ENCODE assay signal across 8 cellular contexts in genomic region chr6:159110013-159110412, GRCh38. TPM values are rescaled to one million over a fixed set of nuclear protein-coding genes. Genes with fewer than 3 reads are reported as not detected.
DNase-seq lines count a peak whose midpoint lies in the region; ATAC-seq and TF ChIP-seq lines count a peak whose summit lies in the region.

No MANE protein-coding gene starts in this region.

- H3K4me2 ChIP-seq in OCI-LY3 (ENCODE audit: low read length) (no peak overlapping the region), neuronal stem cell (ENCODE audit: insufficient read depth, low read length, poor library complexity, severe bottlenecking) (no peak overlapping the region)

- no peak overlapping the region for H3K4ac ChIP-seq in neuronal stem cell (ENCODE audit: low read length)

- H3K4me3 Mint-ChIP-seq in CD4-positive, alpha-beta memory T cell: peak overlapping the region in 4 of 8 donors; percentile 26 to 60 (median 50)

- peak overlapping the region; percentile 90 for H3K27ac ChIP-seq in CD4-positive, alpha-beta memory T cell (ENCODE audit: low read depth, low read length)
- H3K27ac ChIP-seq in OCI-LY3 (ENCODE audit: low read length): no peak overlapping the region
- peak overlapping the region in 1 of 59 donors; percentile 44 for H3K27ac ChIP-seq in dorsolateral prefrontal cortex
- no peak overlapping the region for H3K27ac ChIP-seq in neuronal stem cell (replicated peaks; ENCODE audit: low read length)

- no peaks in the 10 kb centered on the region for H3K36me3 ChIP-seq in CD4-positive, alpha-beta memory T cell (ENCODE audit: insufficient read depth, low read length)
- H3K36me3 ChIP-seq in OCI-LY3 (replicated peaks; ENCODE audit: low read depth, low read length) (no peaks in the 10 kb centered on the region), neuronal stem cell (replicated peaks in 1 of 2; ENCODE audit: control insufficient read depth in 2 of 2, insufficient read depth in 2 of 2, low read length in 2 of 2) (no peaks in the 10 kb centered on the region)

- H3K36me3 Mint-ChIP-seq in CD4-positive, alpha-beta memory T cell: no peaks in the 10 kb centered on the region

- no peak for ATAC-seq in HG02970 (IDR thresholded peaks at IDR 0.05; ENCODE audit: low FRiP score, unreplicated experiment)
- ATAC-seq in HG02870 (IDR thresholded peaks at IDR 0.05; ENCODE audit: unreplicated experiment): no peak

- TF ChIP-seq CTCF in GM13977 (IDR thresholded peaks at IDR 0.05; ENCODE audit: extremely low read depth, insufficient read depth, missing control alignments) (peak; percentile 81), OCI-LY3 (IDR thresholded peaks at IDR 0.05; ENCODE audit: low read depth, low read length) (peak; percentile 75), dorsolateral prefrontal cortex (IDR thresholded peaks at IDR 0.05 in 54 of 56, conservative IDR thresholded peaks at IDR 0.05 in 2 of 56; ENCODE audit: low read depth in 1 of 56, partially characterized antibody in 56 of 56) (peak in 52 of 56 donors; percentile 10 to 64 (median 42))

- peak; percentile 34 to 48 (median 40) for DNase-seq in CD4-positive, alpha-beta memory T cell
- DNase-seq in GM13977 (ENCODE audit: low spot score) (no peak), dorsolateral prefrontal cortex (no peak), neuronal stem cell (ENCODE audit: low spot score) (peak; percentile 51)
- DNase-seq in effector CD4-positive, alpha-beta T cell: no peak

- POLR2A ChIA-PET in CD4-positive, alpha-beta memory T cell (lab: Charles Lee; ENCODE audit: partially characterized antibody): interaction anchor here (0.9 to 19.6 kb wide), 10 partner anchors 11 to 467 kb away, joined by 3 to 646 read pairs (median 6); partner anchors contain the start of genes RSPH3 and TAGAP

- H3K4me3 ChIP-seq in CD4-positive, alpha-beta memory T cell (ENCODE audit: low read length in 2 of 2): no peak overlapping the region
- H3K4me3 ChIP-seq in OCI-LY3 (ENCODE audit: low read length) (no peak overlapping the region), dorsolateral prefrontal cortex (no peak overlapping the region), neuronal stem cell (ENCODE audit: low read length in 2 of 2) (no peak overlapping the region)

- CTCF ChIA-PET in CD4-positive, alpha-beta memory T cell (lab: Charles Lee; ENCODE audit: partially characterized antibody): interaction anchor here (0.7 to 15.8 kb wide), 18 partner anchors 8 to 428 kb away, joined by 3 to 676 read pairs (median 4); partner anchors contain the start of genes RSPH3 and TAGAP

- no peak overlapping the region for H2AK5ac ChIP-seq in neuronal stem cell (ENCODE audit: low read depth, low read length)

- H4K91ac ChIP-seq in neuronal stem cell (ENCODE audit: low read depth, low read length, poor library complexity): no peak overlapping the region

- no CpG with 5 or more reads among the region's 3 CpGs for WGBS in neuronal stem cell (ENCODE audit: extremely low coverage in 2 of 2, insufficient read length in 2 of 2, insufficient replicate concordance in 1 of 2), 2 donors

- H3K14ac ChIP-seq in neuronal stem cell (ENCODE audit: low read length): no peak overlapping the region

- intact Hi-C loops in CD4-positive, alpha-beta memory T cell (cut with micrococcal nuclease): loop anchor here (1.0 kb wide), 1 partner anchor 24 kb away; no protein-coding TSS in a partner anchor
- intact Hi-C loops in dorsolateral prefrontal cortex (cut with DNase I): no loop called here

- H3K9me3 Mint-ChIP-seq in CD4-positive, alpha-beta memory T cell: no peaks in the 10 kb centered on the region

- H2BK12ac ChIP-seq in neuronal stem cell (ENCODE audit: low read length): no peak overlapping the region

- H3K9me3 ChIP-seq in CD4-positive, alpha-beta memory T cell (ENCODE audit: control insufficient read depth in 1 of 2, low read length in 2 of 2): no peaks in the 10 kb centered on the region
- H3K9me3 ChIP-seq in OCI-LY3 (ENCODE audit: insufficient read depth, low read length): no peaks in the 10 kb centered on the region
- H3K9me3 ChIP-seq in neuronal stem cell (replicated peaks in 1 of 2; ENCODE audit: control insufficient read depth in 2 of 2, insufficient read depth in 1 of 2, low read depth in 1 of 2, low read length in 2 of 2): no peaks in the 10 kb centered on the region

- no peak overlapping the region for H2AFZ ChIP-seq in OCI-LY3 (ENCODE audit: low read depth, low read length)
- H2AFZ ChIP-seq in neuronal stem cell (ENCODE audit: low read length): no peak overlapping the region

- H3K4me1 Mint-ChIP-seq in CD4-positive, alpha-beta memory T cell: peaks cover 53 to 79% (median 63%) of the 10 kb centered on the region in 4 donors

- H3K79me2 ChIP-seq in OCI-LY3 (ENCODE audit: low read length): no peaks in the 10 kb centered on the region

- no peak overlapping the region for H3K18ac ChIP-seq in neuronal stem cell (ENCODE audit: low read length)

- no peak overlapping the region for H3K23ac ChIP-seq in neuronal stem cell (ENCODE audit: low read depth, low read length, poor library complexity)

- H4K20me1 ChIP-seq in OCI-LY3 (ENCODE audit: insufficient read depth, low read length): no peaks in the 10 kb centered on the region

- H2BK15ac ChIP-seq in neuronal stem cell (ENCODE audit: low read length): no peak overlapping the region

- H3K9ac ChIP-seq in OCI-LY3 (ENCODE audit: low read length): no peak overlapping the region
- H3K9ac ChIP-seq in neuronal stem cell (ENCODE audit: low read depth, low read length, poor library complexity): no peak overlapping the region

- H3K27ac Mint-ChIP-seq in CD4-positive, alpha-beta memory T cell: peak overlapping the region; percentile 88 to 94 (median 92)

- in situ Hi-C loops in GM13977 (cut with MboI; ENCODE audit: low pct_unique_long_range_greater_than_20kb, low sequenced_read_pairs, unreplicated experiment): no loop called here

- no peak overlapping the region for H2BK120ac ChIP-seq in neuronal stem cell (ENCODE audit: low read depth, low read length)

- no peak overlapping the region for H4K8ac ChIP-seq in neuronal stem cell (ENCODE audit: low read depth, low read length)

- no peaks in the 10 kb centered on the region for H3K27me3 ChIP-seq in CD4-positive, alpha-beta memory T cell (ENCODE audit: insufficient read depth, low read length)
- peaks cover 6% of the 10 kb centered on the region for H3K27me3 ChIP-seq in OCI-LY3 (ENCODE audit: low read depth, low read length)
- H3K27me3 ChIP-seq in dorsolateral prefrontal cortex: no peaks in the 10 kb centered on the region
- H3K27me3 ChIP-seq in neuronal stem cell (ENCODE audit: control insufficient read depth in 3 of 3, insufficient read depth in 3 of 3, low read depth in 1 of 3, low read length in 3 of 3): peaks cover 0 to 2% (median 0%) of the 10 kb centered on the region in 3 experiments

- H3K4me1 ChIP-seq in CD4-positive, alpha-beta memory T cell (ENCODE audit: insufficient read depth, low read length): peaks cover 81% of the 10 kb centered on the region
- H3K4me1 ChIP-seq in OCI-LY3 (ENCODE audit: low read length) (peaks cover 60% of the 10 kb centered on the region), neuronal stem cell (ENCODE audit: control insufficient read depth in 2 of 2, insufficient read depth in 1 of 2, low read depth in 1 of 2, low read length in 2 of 2) (peaks cover 0 to 4% of the 10 kb centered on the region in 2 donors)

- peaks cover 2% of the 10 kb centered on the region for H3K79me1 ChIP-seq in neuronal stem cell (ENCODE audit: low read depth, low read length)

- no peaks in the 10 kb centered on the region for H3K27me3 Mint-ChIP-seq in CD4-positive, alpha-beta memory T cell

- H2BK5ac ChIP-seq in neuronal stem cell (ENCODE audit: low read length): no peak overlapping the region

RNA-seq across cellular contexts. Expression of gene FNDC1, which starts 59.2 kb away (rescaled TPM):
- not detected for total RNA-seq in CD4-positive, alpha-beta memory T cell
- under 1 TPM in 1 of 2 donors, not detected in 1; 0.08 TPM for polyA plus RNA-seq in CD4-positive, alpha-beta memory T cell
- under 1 TPM in 79 of 120 experiments, not detected in 41; 0.06 to 0.66 (median 0.18) TPM for total RNA-seq in dorsolateral prefrontal cortex
- 0.14 TPM for polyA plus RNA-seq in neuronal stem cell (2013, experiment 1 of 2)
- polyA plus RNA-seq in neuronal stem cell (2013, experiment 2 of 2): 0.12 TPM

Comparison
In these comparisons a context has a peak if more than half of its experiments do, and no peak if none do; other contexts are left out.
1. DNase-seq: peak in CD4-positive, alpha-beta memory T cell (5 of 5) and neuronal stem cell (single experiment); none in GM13977 (single experiment), dorsolateral prefrontal cortex (0 of 10) and effector CD4-positive, alpha-beta T cell (single experiment).
2. Peak in every context shown above with its lines, with median percentiles within 50 percentile points of each other: CTCF ChIP-seq.